ENCODE assay signal across 8 cellular contexts in genomic region chr6:33634203-33634727, GRCh38. TPM values are rescaled to one million over a fixed set of nuclear protein-coding genes. Genes with fewer than 3 reads are reported as not detected.
DNase-seq lines count a peak whose midpoint lies in the region; ATAC-seq and TF ChIP-seq lines count a peak whose summit lies in the region.

No MANE protein-coding gene starts in this region.

- H3K27ac ChIP-seq in mammary epithelial cell (ENCODE audit: insufficient read depth, low read depth, low read length), result no peak overlapping the region
- no peak overlapping the region for H3K27ac ChIP-seq in mesodermal cell (ENCODE audit: low read depth, low read length, severe bottlenecking)

- 20% methylated on average over 12 of the region's 13 CpGs for WGBS in mammary epithelial cell (ENCODE audit: low coverage, missing lambda C conversion rate)
- 23 to 44% methylated on average over 9 to 10 of the region's 13 CpGs for WGBS in mesodermal cell (ENCODE audit: insufficient coverage in 2 of 2), 2 experiments

- peaks cover 24% of the 10 kb centered on the region for H3K4me1 ChIP-seq in mammary epithelial cell (ENCODE audit: insufficient read depth, low read length)
- peaks cover 16% of the 10 kb centered on the region for H3K4me1 ChIP-seq in mesodermal cell (ENCODE audit: control insufficient read depth, insufficient read depth, low read length, poor library complexity, severe bottlenecking)

- BruUV-seq in mammary epithelial cell (replicated peaks; lab: Mats Ljungman, UMichigan), result no TSS peak

- H3K27me3 ChIP-seq in MG63 (no peaks in the 10 kb centered on the region), mammary epithelial cell (ENCODE audit: insufficient read depth, low read length) (no peaks in the 10 kb centered on the region)

- H3K4me2 ChIP-seq in mammary epithelial cell (ENCODE audit: insufficient read depth, low read depth, low read length), result peak overlapping the region; percentile 93

- H4K20me1 ChIP-seq in mammary epithelial cell (ENCODE audit: insufficient read depth, low read length), result peaks cover 8% of the 10 kb centered on the region

- H3K79me2 ChIP-seq in mammary epithelial cell (ENCODE audit: insufficient read depth, low read length), result peaks cover 94% of the 10 kb centered on the region

- CTCF ChIA-PET in mammary epithelial cell (lab: Charles Lee; ENCODE audit: low non-redundant PET), result no interaction called here

- peak overlapping the region; percentile 27 for H3K9ac ChIP-seq in mammary epithelial cell (ENCODE audit: insufficient read depth, low read length)

- H2AFZ ChIP-seq in mammary epithelial cell (ENCODE audit: low read depth, low read length), result no peak overlapping the region

- DNase-seq in AG08395 (ENCODE audit: low spot score) (peak; percentile 59), MG63 (no peak), mammary epithelial cell (no peak), NCI-H82 treated with DMSO at 0.1 percent for 48 hours (lab: John Stamatoyannopoulos, UW; ENCODE audit: unreplicated experiment) (no peak)

- ATAC-seq in GM18520 (IDR thresholded peaks at IDR 0.05; ENCODE audit: unreplicated experiment) (no peak), HG03135 (IDR thresholded peaks at IDR 0.05; ENCODE audit: unreplicated experiment) (no peak), HG03442 (IDR thresholded peaks at IDR 0.05; ENCODE audit: unreplicated experiment) (no peak)

- dilution Hi-C loops in mammary epithelial cell (cut with HindIII; ENCODE audit: low sequenced_read_pairs), result no loop called here

- no peak for TF ChIP-seq CTCF in mammary epithelial cell (conservative IDR thresholded peaks at IDR 0.05 in 1 of 2, IDR thresholded peaks at IDR 0.05 in 1 of 2; ENCODE audit: extremely low read depth in 1 of 2, insufficient read depth in 1 of 2, low read depth in 1 of 2, low read length in 2 of 2)

- in situ Hi-C loops in mammary epithelial cell (cut with MboI; ENCODE audit: low sequenced_read_pairs in 2 of 2), result no loop called here

- H3K4me3 ChIP-seq in MG63 (peak overlapping the region; percentile 27), mammary epithelial cell (replicated peaks in 1 of 3; ENCODE audit: insufficient read depth in 1 of 3, low read depth in 2 of 3, low read length in 3 of 3) (peak overlapping the region in 2 of 3 experiments; percentile 37 to 52), mesodermal cell (ENCODE audit: extremely low read depth, insufficient read depth, low read length, poor library complexity, severe bottlenecking) (peak overlapping the region; percentile 31)

- H3K9me3 ChIP-seq in MG63 (no peaks in the 10 kb centered on the region), mammary epithelial cell (replicated peaks; ENCODE audit: insufficient read depth, low read length) (no peaks in the 10 kb centered on the region), mesodermal cell (ENCODE audit: control insufficient read depth, low read length) (no peaks in the 10 kb centered on the region)

- intact Hi-C loops in mammary epithelial cell (cut with micrococcal nuclease), result loop anchor here (10.0 kb wide), 1 partner anchor 219 kb away; the partner anchor contains the start of genes CUTA and PHF1

- H3K36me3 ChIP-seq in MG63 (no peaks in the 10 kb centered on the region), mammary epithelial cell (ENCODE audit: insufficient read depth, low read length) (no peaks in the 10 kb centered on the region), mesodermal cell (ENCODE audit: control insufficient read depth, insufficient read depth, low read length) (no peaks in the 10 kb centered on the region)

RNA-seq across cellular contexts. Expression of gene ITPR3, which starts 13.1 kb away (rescaled TPM):
- total RNA-seq in MG63 (2014; rRNA removed; shearing (Covaris generic); ENCODE audit: low replicate concordance), result 7.1 and 14.5 TPM in 2 replicates
- 100 to 1,000 TPM; 125 to 155 TPM for total RNA-seq in mammary epithelial cell
- polyA plus RNA-seq in mammary epithelial cell, result 106 TPM
- 270 TPM for polyA minus RNA-seq in mammary epithelial cell
- 6.4 TPM for polyA plus RNA-seq in mesodermal cell (2013, experiment 1 of 2)
- 4.6 TPM for polyA plus RNA-seq in mesodermal cell (2013, experiment 2 of 2)

RNA-seq across cellular contexts. Expression of gene BAK1, which starts 54.2 kb away (rescaled TPM):
- 11.7 and 21.8 TPM in 2 replicates for total RNA-seq in MG63 (2014; rRNA removed; shearing (Covaris generic); ENCODE audit: low replicate concordance)
- 10 to 100 TPM; 41.0 to 70.6 TPM for total RNA-seq in mammary epithelial cell
- polyA plus RNA-seq in mammary epithelial cell, result 62.0 TPM
- 81.7 TPM for polyA minus RNA-seq in mammary epithelial cell
- 36.4 TPM for polyA plus RNA-seq in mesodermal cell (2013, experiment 1 of 2)
- 29.6 TPM for polyA plus RNA-seq in mesodermal cell (2013, experiment 2 of 2)
